8 cellular contexts compared by ENCODE assay signal in the genomic region with DNA sequence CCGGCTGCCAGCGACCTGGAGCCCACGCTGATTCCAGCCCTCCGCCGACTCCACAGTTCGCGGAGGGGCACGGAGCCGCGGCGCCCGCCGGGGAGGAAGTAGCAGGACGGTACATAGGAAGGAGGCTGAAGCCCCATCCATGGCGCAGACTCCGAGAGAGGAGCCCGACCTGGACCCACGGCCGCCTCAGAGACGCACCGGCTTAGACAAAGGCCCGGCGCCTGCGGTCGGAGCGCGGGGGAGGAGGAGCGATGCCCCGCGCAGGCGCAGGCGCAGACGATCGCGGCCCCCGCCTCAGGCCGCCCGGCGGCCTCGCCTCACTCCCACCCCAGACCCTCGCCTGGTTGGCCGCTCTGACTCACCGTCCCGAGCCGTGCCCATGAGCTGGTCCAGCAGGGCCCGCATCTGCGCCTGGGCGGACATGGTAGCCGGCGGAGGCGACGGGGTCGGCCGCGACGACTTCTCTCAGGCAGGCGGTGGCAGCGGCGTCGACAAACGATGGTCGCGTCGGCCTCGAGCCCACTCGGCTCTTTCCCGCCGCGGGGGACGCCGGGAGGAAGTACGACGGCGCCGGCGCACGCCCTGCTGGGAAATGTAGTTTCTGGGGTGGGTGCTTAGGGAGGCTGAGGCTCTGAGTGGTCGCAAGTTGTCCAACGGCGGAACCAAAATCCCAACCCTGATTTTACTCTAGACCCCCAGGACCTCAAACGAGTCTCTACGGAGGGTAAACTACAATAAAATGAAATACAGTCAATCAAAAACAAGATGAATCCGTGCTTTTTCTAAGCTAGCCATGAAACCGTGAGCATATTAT. TPM values are rescaled to one million over a fixed set of nuclear protein-coding genes. Genes with fewer than 3 reads are reported as not detected.
DNase-seq lines count a peak whose midpoint lies in the region; ATAC-seq, FAIRE-seq and TF ChIP-seq lines count a peak whose summit lies in the region.

LUC7L (minus strand) TSS at position 533 of the 814 bp plus-strand sequence; CDS start at position 423, 110 bp downstream.

- H3K4me1 ChIP-seq in esophagus muscularis mucosa: peaks cover 14 to 36% (median 28%) of the 10 kb centered on the region in 4 donors
- H3K4me1 ChIP-seq in muscle layer of duodenum (ENCODE audit: control insufficient read depth in 1 of 2, insufficient read depth in 2 of 2, low read length in 2 of 2): peaks cover 0 to 18% of the 10 kb centered on the region in 2 donors

- peak within 1 kb of the TSS; percentile 91 to 92 for H3K4me3 Mint-ChIP-seq in activated T-cell treated with anti-CD3 and anti-CD28 coated beads, Interleukin-2, amount 50 U/mL, for 72 hours

- DNase-seq in DMS153 treated with DMSO at 0.1 percent for 48 hours (lab: John Stamatoyannopoulos, UW; ENCODE audit: unreplicated experiment) (peak; percentile 76), KG1 (lab: John Stamatoyannopoulos, UW) (peak; percentile 83), RCC 7860 (ENCODE audit: low spot score) (peak; percentile 60), esophagus muscularis mucosa (ENCODE audit: extremely low spot score) (peak; percentile 94)
- DNase-seq in activated T-cell treated with anti-CD3 and anti-CD28 coated beads, Interleukin-2, amount 50 U/mL, for 72 hours: peak; percentile 89 to 91
- DNase-seq in stimulated activated CD8-positive, alpha-beta memory T cell treated with anti-CD3 and anti-CD28 coated beads, Interleukin-7, amount 100 ng/mL, for 4 hours (ENCODE audit: low read depth in 2 of 2): peak; percentile 73 to 82

- peaks cover 3 to 11% of the 10 kb centered on the region in 2 donors for H3K36me3 Mint-ChIP-seq in activated T-cell treated with anti-CD3 and anti-CD28 coated beads, Interleukin-2, amount 50 U/mL, for 72 hours (ENCODE audit: insufficient read depth in 2 of 2)

- no peak for FAIRE-seq in RCC 7860 (lab: Jason Lieb, UNC)

- H3K4me1 Mint-ChIP-seq in activated T-cell treated with anti-CD3 and anti-CD28 coated beads, Interleukin-2, amount 50 U/mL, for 72 hours (ENCODE audit: low read depth): peaks cover 34% of the 10 kb centered on the region

- peak; percentile 58 for ATAC-seq in GM21717 (IDR thresholded peaks at IDR 0.05; ENCODE audit: unreplicated experiment)
- ATAC-seq in activated T-cell treated with anti-CD3 and anti-CD28 coated beads, Interleukin-2, amount 50 U/mL, for 72 hours (replicated peaks in 1 of 2): peak; percentile 93 to 94

- H3K4me3 ChIP-seq in esophagus muscularis mucosa (peak within 1 kb of the TSS; percentile 74 to 89 (median 83)), muscle layer of duodenum (ENCODE audit: low read depth in 1 of 2, low read length in 2 of 2) (peak within 1 kb of the TSS; percentile 91 to 95)

- H3K27me3 ChIP-seq in esophagus muscularis mucosa (no peaks in the 10 kb centered on the region), muscle layer of duodenum (ENCODE audit: low read depth, low read length) (no peaks in the 10 kb centered on the region)

- no peak for TF ChIP-seq EP300 in esophagus muscularis mucosa (IDR thresholded peaks at IDR 0.05)

- peak; percentile 94 for TF ChIP-seq POLR2A in esophagus muscularis mucosa (IDR thresholded peaks at IDR 0.05; ENCODE audit: low read depth)

- no peaks in the 10 kb centered on the region for H3K9me3 Mint-ChIP-seq in activated T-cell treated with anti-CD3 and anti-CD28 coated beads, Interleukin-2, amount 50 U/mL, for 72 hours

- no peak for TF ChIP-seq CTCF in esophagus muscularis mucosa (IDR thresholded peaks at IDR 0.05)

- 1% methylated on average over 51 of the region's 84 CpGs for WGBS in esophagus muscularis mucosa

- H3K27me3 Mint-ChIP-seq in activated T-cell treated with anti-CD3 and anti-CD28 coated beads, Interleukin-2, amount 50 U/mL, for 72 hours (ENCODE audit: low read depth): no peaks in the 10 kb centered on the region

- intact Hi-C loops in esophagus muscularis mucosa (cut with DNase I): loop anchor here (5.0 kb wide), 1 partner anchor 123 kb away; the partner anchor contains the start of gene AXIN1

- H3K27ac ChIP-seq in esophagus muscularis mucosa (replicated peaks in 1 of 4) (peak within 1 kb of the TSS; percentile 97 to 99 (median 98)), muscle layer of duodenum (ENCODE audit: low read length) (peak within 1 kb of the TSS; percentile 79)

- H3K27ac Mint-ChIP-seq in activated T-cell treated with anti-CD3 and anti-CD28 coated beads, Interleukin-2, amount 50 U/mL, for 72 hours: peak within 1 kb of the TSS; percentile 88

- H3K9me3 ChIP-seq in esophagus muscularis mucosa: no peaks in the 10 kb centered on the region
- H3K9me3 ChIP-seq in muscle layer of duodenum (ENCODE audit: control insufficient read depth in 1 of 2, low read length in 2 of 2): no peaks in the 10 kb centered on the region

- peaks cover 18 to 38% (median 36%) of the 10 kb centered on the region in 4 donors for H3K36me3 ChIP-seq in esophagus muscularis mucosa
- peaks cover 22 to 23% of the 10 kb centered on the region in 2 donors for H3K36me3 ChIP-seq in muscle layer of duodenum (ENCODE audit: control insufficient read depth in 1 of 2, insufficient read depth in 2 of 2, low read length in 2 of 2)

RNA-seq across cellular contexts. Expression of gene LUC7L, which starts in this region (rescaled TPM):
- 10 to 100 TPM; 56.4 to 69.7 TPM for total RNA-seq in activated T-cell treated with anti-CD3 and anti-CD28 coated beads, Interleukin-2, amount 50 U/mL, for 72 hours
- total RNA-seq in esophagus muscularis mucosa: 10 to 100 TPM; 34.8 to 60.6 (median 50.2) TPM

Comparison
In these comparisons a context has a peak if more than half of its experiments do, and no peak if none do; other contexts are left out.
1. Peak in every context shown above with its lines: DNase-seq, ATAC-seq, H3K4me3 ChIP-seq and H3K27ac ChIP-seq.